In the genomic region with DNA sequence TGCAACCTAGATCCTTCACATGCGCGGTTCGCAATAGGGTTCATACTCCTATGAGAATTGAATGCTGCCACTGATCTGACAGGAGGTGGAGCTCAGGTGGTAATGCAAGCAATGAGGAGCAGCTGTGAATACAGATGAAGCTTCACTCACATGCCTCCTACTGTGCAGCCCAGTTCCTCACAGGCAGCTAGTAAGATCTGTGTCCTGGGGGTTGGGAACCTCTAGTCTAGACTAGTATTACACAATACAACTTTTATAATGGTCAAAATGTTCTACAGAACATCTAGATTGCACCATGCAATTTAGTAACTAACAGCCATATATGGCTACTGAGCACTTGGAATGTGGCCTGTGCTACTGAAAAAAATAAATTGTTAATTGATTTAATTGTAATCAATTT, we compare ENCODE assay signal across 23 cellular contexts. TPM values are rescaled to one million over a fixed set of nuclear protein-coding genes. Genes with fewer than 3 reads are reported as not detected.
DNase-seq lines count a peak whose midpoint lies in the region; ATAC-seq and TF ChIP-seq lines count a peak whose summit lies in the region.
"Had no signal": no experiment of that assay in that cellular context is flagged by ENCODE, and none has a peak within 500 bp of the region (broad histone marks: within the 10 kb centered on the region; RNA-seq: fewer than 3 reads in every experiment).

No MANE protein-coding gene starts in this region.

- H3K79me2 ChIP-seq in GM23248 (ENCODE audit: insufficient read depth): no peaks in the 10 kb centered on the region

- TF ChIP-seq EP300 in suprapubic skin (IDR thresholded peaks at IDR 0.05): no peak

- no peak overlapping the region for H3K4me3 ChIP-seq in GM23248
- no peak overlapping the region for H3K4me3 ChIP-seq in psoas muscle
- H3K4me3 ChIP-seq in suprapubic skin: no peak overlapping the region
- H3K4me3 ChIP-seq: colonic mucosa, SJCRH30, uterus had no signal

- intact Hi-C loops in psoas muscle (cut with DNase I): no loop called here

- H3K9me3 ChIP-seq in GM23248 (ENCODE audit: low read depth) (no peaks in the 10 kb centered on the region), psoas muscle (no peaks in the 10 kb centered on the region), suprapubic skin (no peaks in the 10 kb centered on the region)
- H3K9me3 ChIP-seq: colonic mucosa, SJCRH30, uterus had no signal

- TF ChIP-seq POLR2A in suprapubic skin (IDR thresholded peaks at IDR 0.05): no peak

- in situ Hi-C loops in GM23248 (cut with MboI): no loop called here

- H3K36me3 ChIP-seq in GM23248 (ENCODE audit: low read depth): no peaks in the 10 kb centered on the region
- peaks cover 0 to 83% of the 10 kb centered on the region in 2 donors for H3K36me3 ChIP-seq in psoas muscle (ENCODE audit: insufficient read depth in 1 of 2, low read depth in 1 of 2)
- H3K36me3 ChIP-seq in suprapubic skin: peaks cover 34% of the 10 kb centered on the region
- H3K36me3 ChIP-seq: colonic mucosa, SJCRH30, uterus had no signal

- no peaks in the 10 kb centered on the region for H4K20me1 ChIP-seq in GM23248 (ENCODE audit: insufficient read depth)

- H3K9ac ChIP-seq in GM23248: no peak overlapping the region

- no peak overlapping the region for H2AFZ ChIP-seq in GM23248

- no peaks in the 10 kb centered on the region for H3F3A ChIP-seq in GM23248 (ENCODE audit: insufficient read depth)

- H3K27me3 ChIP-seq in GM23248 (replicated peaks; ENCODE audit: insufficient read depth): no peaks in the 10 kb centered on the region
- no peaks in the 10 kb centered on the region for H3K27me3 ChIP-seq in psoas muscle (ENCODE audit: insufficient read depth in 3 of 3, low read length in 2 of 3)
- no peaks in the 10 kb centered on the region for H3K27me3 ChIP-seq in suprapubic skin
- H3K27me3 ChIP-seq: colonic mucosa, uterus had no signal

- no peaks in the 10 kb centered on the region for H3K9me2 ChIP-seq in GM23248 (ENCODE audit: insufficient read depth)

- H3K4me2 ChIP-seq in GM23248 (ENCODE audit: unreplicated experiment): no peak overlapping the region

- WGBS in GM23248 (ENCODE audit: low coverage in 1 of 2, low lambda C conversion rate in 2 of 2, missing lambda C conversion rate in 2 of 2), 2 experiments: 97 to 99% methylated on average over 3 of the region's 3 CpGs
- 95 to 97% (median 96%) methylated on average over 3 of the region's 3 CpGs for WGBS in psoas muscle, 3 donors
- 100% methylated on average over 3 of the region's 3 CpGs for WGBS in suprapubic skin

- H3K27ac ChIP-seq in GM23248 (no peak overlapping the region), psoas muscle (no peak overlapping the region), suprapubic skin (no peak overlapping the region)
- H3K27ac ChIP-seq: colonic mucosa, SJCRH30, uterus had no signal

- TF ChIP-seq CTCF in psoas muscle (IDR thresholded peaks at IDR 0.05) (no peak), suprapubic skin (IDR thresholded peaks at IDR 0.05) (no peak)

- DNase-seq in GM23248 (peak; percentile 4), MV-4-11 (lab: John Stamatoyannopoulos, UW) (peak; percentile 56), fibroblast of gingiva (ENCODE audit: low read depth) (peak; percentile 3), psoas muscle (no peak), A172 (ENCODE audit: low spot score) (no peak), suprapubic skin (ENCODE audit: low spot score in 2 of 2) (no peak)
- DNase-seq: activated CD8-positive, alpha-beta T cell treated with anti-CD3 and anti-CD28 coated beads, Interleukin-2, amount 10 ng/mL, durations not matched to agents 7 days and 5 days; activated naive CD4-positive, alpha-beta T cell treated with anti-CD3 and anti-CD28 coated beads, Interleukin-2, amount 50 U/mL, for 16 hours; CD8-positive, alpha-beta memory T cell; colonic mucosa; DMS 273 treated with DMSO at 0.1 percent for 48 hours; effector CD8-positive, alpha-beta T cell; H7; left ventricle myocardium superior; NCI-H1417; NCI-H2029; NCI-H526 treated with DMSO at 0.1 percent for 48 hours; right cardiac atrium; SJCRH30; stimulated activated naive CD8-positive, alpha-beta T cell treated with anti-CD3 and anti-CD28 coated beads, Interleukin-15, amount 100 ng/mL, for 72 hours; SW 1271; uterus had no signal

- ATAC-seq in psoas muscle: peak in 3 of 4 donors; percentile 45 to 70 (median 65)
- no peak for ATAC-seq in GM21717 (IDR thresholded peaks at IDR 0.05; ENCODE audit: unreplicated experiment)
- ATAC-seq: activated CD8-positive, alpha-beta T cell treated with anti-CD3 and anti-CD28 coated beads, Interleukin-2, amount 10 ng/mL, durations not matched to agents 7 days and 5 days; left ventricle myocardium superior; right cardiac atrium; stimulated activated naive CD8-positive, alpha-beta T cell treated with anti-CD3 and anti-CD28 coated beads, Interleukin-15, amount 100 ng/mL, for 72 hours had no signal

- no peaks in the 10 kb centered on the region for H3K4me1 ChIP-seq in GM23248 (ENCODE audit: insufficient read depth)
- H3K4me1 ChIP-seq in psoas muscle: no peaks in the 10 kb centered on the region
- H3K4me1 ChIP-seq in suprapubic skin: no peaks in the 10 kb centered on the region
- H3K4me1 ChIP-seq: colonic mucosa, SJCRH30, uterus had no signal

RNA-seq across cellular contexts. Expression of a gene that starts 26.7 kb away (rescaled TPM):
- total RNA-seq in GM23248 (2014; rRNA removed; shearing (Covaris generic)): 7.1 and 9.7 TPM in 2 replicates
- 8.5 and 9.4 TPM in 2 replicates for polyA plus RNA-seq in GM23248 (2016; fragmentation: Nextera tagmentation; extraction: Ambion mirVana)
- 10 to 100 TPM; 54.9 to 81.5 (median 75.0) TPM for total RNA-seq in psoas muscle
- polyA plus RNA-seq in psoas muscle: 10 to 100 TPM in 2 of 3 donors, 1 to 10 TPM in 1; 8.7 to 32.3 (median 28.5) TPM
- total RNA-seq in A172 (2014; rRNA removed; shearing (Covaris generic)): 0.07 TPM in 1 of 2 replicates, not detected in the other
- 100 to 1,000 TPM in 1 of 4 donors, 10 to 100 TPM in 3; 48.9 to 211 (median 62.9) TPM for total RNA-seq in suprapubic skin
- total RNA-seq: SJCRH30 had no signal

Comparison
In these comparisons a context has a peak if more than half of its experiments do, and no peak if none do; other contexts are left out.
1. DNase-seq: peak in GM23248 (single experiment), MV-4-11 (single experiment) and fibroblast of gingiva (single experiment); none in psoas muscle (0 of 2), A172 (single experiment) and suprapubic skin (0 of 2).